18 cellular contexts compared by ENCODE assay signal in genomic region chr4:1531683-1532548, GRCh38.
"Had no signal": no experiment of that assay in that cellular context is flagged by ENCODE, and none has a peak within 500 bp of the region (broad histone marks: within the 10 kb centered on the region; RNA-seq: fewer than 3 reads in every experiment).

No MANE protein-coding gene starts in this region.

- DNase-seq: activated CD4-positive, alpha-beta memory T cell treated with anti-CD3 and anti-CD28 coated beads, Interleukin-2, amount 10 ng/mL, durations not matched to agents 7 days and 5 days; activated CD4-positive, alpha-beta T cell treated with anti-CD3 and anti-CD28 coated beads, Interleukin-2, amount 10 ng/mL, durations not matched to agents 24 days and 14 days; activated effector memory CD4-positive, alpha-beta T cell treated with Interleukin-2 at 50 U/mL for 16 hours; activated T-cell treated with anti-CD3 and anti-CD28 coated beads, Interleukin-2, amount 50 U/mL, for 72 hours; anterior cingulate cortex; body of pancreas; effector CD4-positive, alpha-beta T cell; erythroblast; foreskin fibroblast; stimulated activated CD4-positive, alpha-beta T cell treated with anti-CD3 and anti-CD28 coated beads, Interleukin-4, amount 100 ng/mL, for 24 hours; stimulated activated naive CD4-positive, alpha-beta T cell treated with Interleukin-2 at 50 U/mL for 16 hours; SW 1271 had no signal

- H3K27ac ChIP-seq: body of pancreas, cardiac muscle cell, left lung, prostate gland, SK-N-MC, upper lobe of left lung had no signal

- ATAC-seq: activated CD4-positive, CD25-positive, alpha-beta regulatory T cell treated with anti-CD3 and anti-CD28 coated beads, Interleukin-2, amount 50 U/mL, for 24 hours; activated T-cell treated with anti-CD3 and anti-CD28 coated beads, Interleukin-2, amount 50 U/mL, for 72 hours; body of pancreas; left lung had no signal

- H3K36me3 ChIP-seq: cardiac muscle cell, left lung, prostate gland, upper lobe of left lung had no signal

- H3K9me3 ChIP-seq: body of pancreas, left lung, prostate gland, upper lobe of left lung had no signal

- H3K4me3 ChIP-seq: body of pancreas, cardiac muscle cell, left lung, prostate gland, SK-N-MC, upper lobe of left lung had no signal

- H3K4me1 ChIP-seq: body of pancreas, left lung, prostate gland had no signal
